23 cellular contexts compared by ENCODE assay signal in the genomic region with DNA sequence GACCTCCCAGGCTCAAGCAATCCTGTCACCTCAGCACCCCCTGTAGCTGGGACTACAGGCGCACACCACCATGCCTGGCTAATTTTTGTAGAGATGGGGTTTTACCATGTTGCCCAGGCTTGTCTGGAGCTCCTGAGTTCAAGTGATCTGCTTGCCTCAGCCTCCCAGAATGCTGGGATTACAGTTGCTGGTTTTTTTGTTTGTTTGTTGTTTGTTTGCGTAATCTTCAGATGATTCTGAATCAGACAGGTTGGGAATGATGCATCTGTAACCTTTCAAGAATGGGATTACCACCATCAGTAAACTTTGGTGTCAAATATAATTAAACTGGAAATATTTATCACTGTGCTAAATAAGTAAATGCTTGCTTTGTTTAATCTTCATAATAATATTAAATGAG.
DNase-seq lines count a peak whose midpoint lies in the region; TF ChIP-seq lines count a peak whose summit lies in the region.
"Had no signal": no experiment of that assay in that cellular context is flagged by ENCODE, and none has a peak within 500 bp of the region (broad histone marks: within the 10 kb centered on the region; RNA-seq: fewer than 3 reads in every experiment).

No MANE protein-coding gene starts in this region.

- H4K91ac ChIP-seq in neuronal stem cell (ENCODE audit: low read depth, low read length, poor library complexity), result no peak overlapping the region

- H3K36me3 Mint-ChIP-seq in endodermal cell (ENCODE audit: low read depth) (peaks cover 17% of the 10 kb centered on the region), CD14-positive monocyte (peaks cover 51 to 52% of the 10 kb centered on the region in 2 donors)

- H3K23ac ChIP-seq in neuronal stem cell (ENCODE audit: low read depth, low read length, poor library complexity), result no peak overlapping the region

- H2BK12ac ChIP-seq in neuronal stem cell (ENCODE audit: low read length), result no peak overlapping the region

- H2AK5ac ChIP-seq in neuronal stem cell (ENCODE audit: low read depth, low read length), result no peak overlapping the region

- H4K8ac ChIP-seq in neuronal stem cell (ENCODE audit: low read depth, low read length), result peak overlapping the region; percentile 43

- no peak overlapping the region for H2AFZ ChIP-seq in neuronal stem cell (ENCODE audit: low read length)
- H2AFZ ChIP-seq: GM23248 had no signal

- H3K4me1 Mint-ChIP-seq in endodermal cell (peaks cover 7% of the 10 kb centered on the region), CD14-positive monocyte (peaks cover 4% of the 10 kb centered on the region)

- H3K4me3 Mint-ChIP-seq in endodermal cell (no peak overlapping the region), CD14-positive monocyte (no peak overlapping the region)
- H3K4me3 Mint-ChIP-seq: CD4-positive, CD25-positive, alpha-beta regulatory T cell; CD8-positive, alpha-beta T cell; HFFc6 had no signal

- no peak overlapping the region for H3K4me2 ChIP-seq in neuronal stem cell (ENCODE audit: insufficient read depth, low read length, poor library complexity, severe bottlenecking)
- H3K4me2 ChIP-seq: A549 had no signal

- H2BK15ac ChIP-seq in neuronal stem cell (ENCODE audit: low read length), result no peak overlapping the region

- 100% methylated on average over 1 to 2 of the region's 2 CpGs for WGBS in endodermal cell (ENCODE audit: insufficient coverage in 1 of 2, insufficient read length in 1 of 2), 2 experiments
- no CpG with 5 or more reads among the region's 2 CpGs for WGBS in neuronal stem cell (ENCODE audit: extremely low coverage in 2 of 2, insufficient read length in 2 of 2, insufficient replicate concordance in 1 of 2), 2 donors
- 98% methylated on average over 2 of the region's 2 CpGs for whole genome bisulfite sequencing in prostate gland

- DNase-seq in endodermal cell, result no peak
- peak; percentile 6 for DNase-seq in fibroblast of villous mesenchyme (ENCODE audit: low read depth)
- DNase-seq in neuronal stem cell (ENCODE audit: low spot score), result no peak
- no peak for DNase-seq in CD14-positive monocyte (ENCODE audit: low spot score)
- DNase-seq in NCI-H446 treated with DMSO at 0.1 percent for 48 hours (lab: John Stamatoyannopoulos, UW), result no peak
- DNase-seq in prostate gland (ENCODE audit: low spot score), result no peak
- no peak for DNase-seq in DMS53 treated with DMSO at 0.1 percent for 48 hours (lab: John Stamatoyannopoulos, UW; ENCODE audit: unreplicated experiment)
- DNase-seq: 8988T; ACHN; C1 segment of cervical spinal cord; Caco-2; CD4-positive, CD25-positive, alpha-beta regulatory T cell; CD8-positive, alpha-beta T cell; DMS153; DMS79; EL; GDM1; GM23248; HFFc6 had no signal

- H3K27me3 ChIP-seq in endodermal cell (ENCODE audit: control insufficient read depth, insufficient read depth, low read length, poor library complexity, severe bottlenecking) (no peaks in the 10 kb centered on the region), neuronal stem cell (ENCODE audit: control insufficient read depth in 3 of 3, insufficient read depth in 3 of 3, low read depth in 1 of 3, low read length in 3 of 3) (no peaks in the 10 kb centered on the region), prostate gland (replicated peaks; ENCODE audit: insufficient read depth) (no peaks in the 10 kb centered on the region)

- H3K9ac ChIP-seq in endodermal cell (ENCODE audit: extremely low read depth, low read length, poor library complexity, severe bottlenecking) (no peak overlapping the region), neuronal stem cell (ENCODE audit: low read depth, low read length, poor library complexity) (no peak overlapping the region)
- H3K9ac ChIP-seq: GM23248 had no signal

- H3K27me3 Mint-ChIP-seq in endodermal cell (ENCODE audit: insufficient read depth) (no peaks in the 10 kb centered on the region), CD14-positive monocyte (ENCODE audit: low read depth in 3 of 3) (peaks cover 0 to 3% (median 0%) of the 10 kb centered on the region in 3 donors)
- H3K27me3 Mint-ChIP-seq: CD4-positive, CD25-positive, alpha-beta regulatory T cell had no signal

- H3K27ac Mint-ChIP-seq in endodermal cell (no peak overlapping the region), CD14-positive monocyte (no peak overlapping the region)
- H3K27ac Mint-ChIP-seq: CD8-positive, alpha-beta T cell; HFFc6 had no signal

- H3K4me1 ChIP-seq in endodermal cell (ENCODE audit: control insufficient read depth, insufficient read depth, low read length) (no peaks in the 10 kb centered on the region), neuronal stem cell (ENCODE audit: control insufficient read depth in 2 of 2, insufficient read depth in 1 of 2, low read depth in 1 of 2, low read length in 2 of 2) (no peaks in the 10 kb centered on the region), prostate gland (replicated peaks) (peaks cover 3% of the 10 kb centered on the region)
- H3K4me1 ChIP-seq: A549, Caco-2, HAP-1 had no signal

- TF ChIP-seq CTCF in VCaP (conservative IDR thresholded peaks at IDR 0.05) (no peak), endodermal cell (conservative IDR thresholded peaks at IDR 0.05) (peak; percentile 26), fibroblast of villous mesenchyme (IDR thresholded peaks at IDR 0.05; ENCODE audit: insufficient read depth, low read depth, low read length) (no peak), CD14-positive monocyte (IDR thresholded peaks at IDR 0.05) (no peak), prostate gland (IDR thresholded peaks at IDR 0.05) (no peak)

- TF ChIP-seq POLR2A in prostate gland (IDR thresholded peaks at IDR 0.05), result no peak

- H3K27ac ChIP-seq in VCaP, result peak overlapping the region; percentile 89
- no peak overlapping the region for H3K27ac ChIP-seq in endodermal cell (ENCODE audit: low read depth, low read length)
- H3K27ac ChIP-seq in neuronal stem cell (replicated peaks; ENCODE audit: low read length), result no peak overlapping the region
- no peak overlapping the region for H3K27ac ChIP-seq in prostate gland
- H3K27ac ChIP-seq: A549, GM23248 had no signal

- H3K36me3 ChIP-seq in endodermal cell (ENCODE audit: control insufficient read depth, insufficient read depth, low read length) (peaks cover 45% of the 10 kb centered on the region), neuronal stem cell (replicated peaks in 1 of 2; ENCODE audit: control insufficient read depth in 2 of 2, insufficient read depth in 2 of 2, low read length in 2 of 2) (peaks cover 4 to 46% of the 10 kb centered on the region in 2 donors), prostate gland (no peaks in the 10 kb centered on the region)

- H2BK5ac ChIP-seq in neuronal stem cell (ENCODE audit: low read length), result no peak overlapping the region

- H3K18ac ChIP-seq in neuronal stem cell (ENCODE audit: low read length), result no peak overlapping the region

- H3K9me3 ChIP-seq in endodermal cell (ENCODE audit: control insufficient read depth, low read length) (peaks cover 6% of the 10 kb centered on the region), neuronal stem cell (replicated peaks in 1 of 2; ENCODE audit: control insufficient read depth in 2 of 2, insufficient read depth in 1 of 2, low read depth in 1 of 2, low read length in 2 of 2) (peaks cover 0 to 6% of the 10 kb centered on the region in 2 donors), prostate gland (no peaks in the 10 kb centered on the region)
- H3K9me3 ChIP-seq: A549, Caco-2, HAP-1 had no signal

- peaks cover 1% of the 10 kb centered on the region for H3K79me1 ChIP-seq in neuronal stem cell (ENCODE audit: low read depth, low read length)

- no peak overlapping the region for H3K4ac ChIP-seq in neuronal stem cell (ENCODE audit: low read length)

- H3K4me3 ChIP-seq in endodermal cell (ENCODE audit: low read length), result no peak overlapping the region
- H3K4me3 ChIP-seq in fibroblast of villous mesenchyme (ENCODE audit: low read depth, low read length), result no peak overlapping the region
- H3K4me3 ChIP-seq in neuronal stem cell (ENCODE audit: low read length in 2 of 2), result no peak overlapping the region
- no peak overlapping the region for H3K4me3 ChIP-seq in prostate gland
- H3K4me3 ChIP-seq: A549, GM12878, GM23248, HAP-1 had no signal

- H3K14ac ChIP-seq in neuronal stem cell (ENCODE audit: low read length), result no peak overlapping the region

- intact Hi-C loops in CD14-positive monocyte (cut with micrococcal nuclease) (no loop called here), prostate gland (cut with DNase I) (no loop called here)

- H3K9me3 Mint-ChIP-seq in endodermal cell (no peaks in the 10 kb centered on the region), CD14-positive monocyte (peaks cover 0 to 4% (median 0%) of the 10 kb centered on the region in 7 donors)
- H3K9me3 Mint-ChIP-seq: CD8-positive, alpha-beta T cell; HFFc6 had no signal

- H2BK120ac ChIP-seq in neuronal stem cell (ENCODE audit: low read depth, low read length), result no peak overlapping the region
